ENCODE assay signal across 8 cellular contexts in genomic region chr10:112949875-112950507, GRCh38. TPM values are rescaled to one million over a fixed set of nuclear protein-coding genes. Genes with fewer than 3 reads are reported as not detected.
DNase-seq lines count a peak whose midpoint lies in the region; ATAC-seq and FAIRE-seq lines count a peak whose summit lies in the region.

TCF7L2 (plus strand) TSS chr10:112950247; CDS start chr10:112950757, 510 bp downstream.

- H3K36me3 Mint-ChIP-seq in activated CD4-positive, alpha-beta T cell treated with anti-CD3 and anti-CD28 coated beads for 36 hours (ENCODE audit: low read depth), result no peaks in the 10 kb centered on the region

- peaks cover 51% of the 10 kb centered on the region for H3K27me3 Mint-ChIP-seq in activated CD4-positive, alpha-beta T cell treated with anti-CD3 and anti-CD28 coated beads for 36 hours

- H3K9me3 Mint-ChIP-seq in activated CD4-positive, alpha-beta T cell treated with anti-CD3 and anti-CD28 coated beads for 36 hours (ENCODE audit: low read depth), result no peaks in the 10 kb centered on the region

- CTCF ChIA-PET in activated CD4-positive, alpha-beta T cell treated with anti-CD3 and anti-CD28 coated beads for 36 hours (lab: Charles Lee), result no interaction called here

- DNase-seq in DMS53 (lab: John Stamatoyannopoulos, UW), result peak; percentile 99
- peak; percentile 81 for DNase-seq in NCI-H446 treated with DMSO at 0.1 percent for 48 hours (lab: John Stamatoyannopoulos, UW)
- DNase-seq in activated CD4-positive, alpha-beta T cell treated with anti-CD3 and anti-CD28 coated beads for 36 hours, result peak; percentile 58

- peak; percentile 70 for FAIRE-seq in islet of Langerhans (lab: Jason Lieb, UNC)

- H3K27ac ChIP-seq in cingulate gyrus (ENCODE audit: low read depth, low read length) (peak within 1 kb of the TSS; percentile 65), skin epidermis (peak within 1 kb of the TSS; percentile 80 to 96 (median 90))

- H3K27ac Mint-ChIP-seq in activated CD4-positive, alpha-beta T cell treated with anti-CD3 and anti-CD28 coated beads for 36 hours, result peak within 1 kb of the TSS; percentile 86

- peak; percentile 55 for ATAC-seq in HG02981 (IDR thresholded peaks at IDR 0.05; ENCODE audit: unreplicated experiment)
- ATAC-seq in activated CD4-positive, alpha-beta T cell treated with anti-CD3 and anti-CD28 coated beads for 36 hours, result peak; percentile 30
- no peak for ATAC-seq in HG03457 (IDR thresholded peaks at IDR 0.05; ENCODE audit: unreplicated experiment)

- H3K4me3 ChIP-seq in skin epidermis, result peak within 1 kb of the TSS; percentile 44 to 70 (median 63)

- peaks cover 24% of the 10 kb centered on the region for H3K4me1 Mint-ChIP-seq in activated CD4-positive, alpha-beta T cell treated with anti-CD3 and anti-CD28 coated beads for 36 hours

- POLR2A ChIA-PET in activated CD4-positive, alpha-beta T cell treated with anti-CD3 and anti-CD28 coated beads for 36 hours (lab: Charles Lee), result interaction anchor here (1.0 kb wide), 1 partner anchor 143 kb away, joined by 4 read pairs; no protein-coding TSS in a partner anchor

- peak within 1 kb of the TSS; percentile 86 for H3K4me3 Mint-ChIP-seq in activated CD4-positive, alpha-beta T cell treated with anti-CD3 and anti-CD28 coated beads for 36 hours

- intact Hi-C loops in activated CD4-positive, alpha-beta T cell treated with anti-CD3 and anti-CD28 coated beads for 36 hours (cut with DNase I, micrococcal nuclease), result loop anchor here in 1 of 2 experiments (10.0 kb wide), 1 partner anchor 425 kb away; no protein-coding TSS in a partner anchor

RNA-seq across cellular contexts. Expression of gene TCF7L2, which starts in this region (rescaled TPM):
- total RNA-seq in activated CD4-positive, alpha-beta T cell treated with anti-CD3 and anti-CD28 coated beads for 36 hours, result 1 to 10 TPM in 1 of 2 experiments, under 1 TPM in 1; 0.87 to 1.7 TPM
